In genomic region chr3:100614941-100615340, GRCh38 we compare ENCODE assay signal across 1 cellular context.
TF ChIP-seq lines count a peak whose summit lies in the region.

No MANE protein-coding gene starts in this region.

TF ChIP-seq in GM12878, 131 proteins besides CTCF, POLR2A, EP300 and RAD21 (continued from another document):
- TF ChIP-seq ZBTB4 (CRISPR knock-in tag; IDR thresholded peaks at IDR 0.05) (no peak), STAT3 (IDR thresholded peaks at IDR 0.05; ENCODE audit: low read depth, low read length) (no peak), CHD1 (IDR thresholded peaks at IDR 0.05; ENCODE audit: low read depth, low read length) (no peak)
